ENCODE assay signal across 15 cellular contexts in genomic region chr19:49786432-49786831, GRCh38. TPM values are rescaled to one million over a fixed set of nuclear protein-coding genes. Genes with fewer than 3 reads are reported as not detected.
A peak's percentile ranks its signal among the peaks of the same experiment; 100 is the strongest.
DNase-seq lines count a peak whose midpoint lies in the region; ATAC-seq and TF ChIP-seq lines count a peak whose summit lies in the region.
"Had no signal": no experiment of that assay in that cellular context is flagged by ENCODE, and none has a peak within 500 bp of the region (broad histone marks: within the 10 kb centered on the region; RNA-seq: fewer than 3 reads in every experiment).

No MANE protein-coding gene starts in this region.

- H3K36me3 ChIP-seq in HUES6 (ENCODE audit: control insufficient read depth, insufficient read depth, low read length) (peaks cover 46% of the 10 kb centered on the region), esophagus squamous epithelium (peaks cover 19 to 95% (median 26%) of the 10 kb centered on the region in 3 donors)

- peak; percentile 20 for DNase-seq in AG09319 (ENCODE audit: extremely low read depth, low read depth)
- DNase-seq in esophagus squamous epithelium (lab: John Stamatoyannopoulos, UW): no peak
- no peak for DNase-seq in dermis blood vessel endothelial cell
- no peak for DNase-seq in DMS153 (lab: John Stamatoyannopoulos, UW)
- DNase-seq in GM10266 (ENCODE audit: extremely low spot score): no peak
- DNase-seq: activated CD4-positive, alpha-beta T cell treated with anti-CD3 and anti-CD28 coated beads for 1 hour; activated naive CD8-positive, alpha-beta T cell treated with anti-CD3 and anti-CD28 coated beads, Interleukin-2, amount 10 ng/mL, durations not matched to agents 7 days and 5 days; CD4-positive, alpha-beta memory T cell; GOT3; stimulated activated CD4-positive, alpha-beta T cell treated with anti-CD3 and anti-CD28 coated beads, Interleukin-2, amount 100 ng/mL, for 48 hours had no signal

- no peak for TF ChIP-seq POLR2A in esophagus squamous epithelium (IDR thresholded peaks at IDR 0.05)

- H3K9ac ChIP-seq in HUES6 (ENCODE audit: low read length): no peak overlapping the region

- 42 to 48% methylated on average over 5 of the region's 6 CpGs for WGBS in esophagus squamous epithelium, 2 donors

- peak overlapping the region; percentile 53; the same call in 1 of the 2 replicates for H3K27ac ChIP-seq in HUES6 (ENCODE audit: low read depth, low read length)
- peak overlapping the region; percentile 59 to 73 (median 68) for H3K27ac ChIP-seq in esophagus squamous epithelium
- H3K27ac ChIP-seq: thoracic aorta had no signal

- no peak for ATAC-seq in HG03175 (IDR thresholded peaks at IDR 0.05; ENCODE audit: unreplicated experiment)

- H3K9me3 Mint-ChIP-seq in nephron: no peaks in the 10 kb centered on the region
- H3K9me3 Mint-ChIP-seq: activated naive CD8-positive, alpha-beta T cell treated with anti-CD3 and anti-CD28 coated beads, Interleukin-2, amount 10 ng/mL, durations not matched to agents 7 days and 5 days; CD4-positive, alpha-beta memory T cell had no signal

- H3K27me3 Mint-ChIP-seq in nephron (ENCODE audit: low read depth): no peaks in the 10 kb centered on the region
- H3K27me3 Mint-ChIP-seq: activated naive CD8-positive, alpha-beta T cell treated with anti-CD3 and anti-CD28 coated beads, Interleukin-2, amount 10 ng/mL, durations not matched to agents 7 days and 5 days; CD4-positive, alpha-beta memory T cell had no signal

- intact Hi-C loops in esophagus squamous epithelium (cut with DNase I): no loop called here

- peaks cover 18% of the 10 kb centered on the region for H3K4me1 Mint-ChIP-seq in nephron

- H3K27me3 ChIP-seq in HUES6 (ENCODE audit: control insufficient read depth, insufficient read depth, low read length) (no peaks in the 10 kb centered on the region), esophagus squamous epithelium (no peaks in the 10 kb centered on the region)
- H3K27me3 ChIP-seq: esophagus muscularis mucosa had no signal

- H3K27ac Mint-ChIP-seq in nephron: peak overlapping the region; percentile 59 to 84 (median 83)
- H3K27ac Mint-ChIP-seq: activated naive CD8-positive, alpha-beta T cell treated with anti-CD3 and anti-CD28 coated beads, Interleukin-2, amount 10 ng/mL, durations not matched to agents 7 days and 5 days had no signal

- no peak overlapping the region for H3K4me3 Mint-ChIP-seq in nephron
- H3K4me3 Mint-ChIP-seq: activated naive CD8-positive, alpha-beta T cell treated with anti-CD3 and anti-CD28 coated beads, Interleukin-2, amount 10 ng/mL, durations not matched to agents 7 days and 5 days; CD4-positive, alpha-beta memory T cell had no signal

- H3K36me3 Mint-ChIP-seq in nephron (ENCODE audit: low read depth): peaks cover 60% of the 10 kb centered on the region

- H3K4me1 ChIP-seq in HUES6 (ENCODE audit: control insufficient read depth, insufficient read depth, low read length) (peaks cover 14% of the 10 kb centered on the region; the same call in 1 of the 2 replicates), esophagus squamous epithelium (peaks cover 7 to 30% (median 9%) of the 10 kb centered on the region in 3 donors)

- H3K9me3 ChIP-seq in HUES6 (ENCODE audit: control insufficient read depth, insufficient read depth, low read depth, low read length) (no peaks in the 10 kb centered on the region), esophagus squamous epithelium (no peaks in the 10 kb centered on the region)
- H3K9me3 ChIP-seq: esophagus muscularis mucosa, thoracic aorta had no signal

- H3K4me3 ChIP-seq in HUES6 (ENCODE audit: low read depth, low read length) (no peak overlapping the region), esophagus squamous epithelium (no peak overlapping the region)
- H3K4me3 ChIP-seq: esophagus muscularis mucosa, thoracic aorta had no signal

- no peak for TF ChIP-seq CTCF in AG09319 (IDR thresholded peaks at IDR 0.05; ENCODE audit: low read depth, low read length)
- TF ChIP-seq CTCF in esophagus squamous epithelium (IDR thresholded peaks at IDR 0.05): no peak
- TF ChIP-seq CTCF in nephron (IDR thresholded peaks at IDR 0.05; ENCODE audit: unreplicated experiment in 3 of 3): no peak
- TF ChIP-seq CTCF in GM10266 (IDR thresholded peaks at IDR 0.05; ENCODE audit: control insufficient read depth, insufficient read depth, low read depth, missing control alignments): no peak

RNA-seq across cellular contexts. Expression of gene AP2A1, which starts 19.6 kb away (rescaled TPM):
- total RNA-seq in esophagus squamous epithelium (10 to 100 TPM; 50.7 to 77.8 (median 65.8) TPM), dermis blood vessel endothelial cell (52.1 and 129 TPM in 2 replicates)

RNA-seq across cellular contexts. Expression of gene TSKS, which starts 23.3 kb away (rescaled TPM):
- total RNA-seq in esophagus squamous epithelium (not detected), dermis blood vessel endothelial cell (0.17 TPM in 1 of 2 replicates, not detected in the other)
- total RNA-seq: thoracic aorta had no signal

RNA-seq across cellular contexts. Expression of gene FUZ, which starts 26.7 kb away (rescaled TPM):
- total RNA-seq in esophagus squamous epithelium (10 to 100 TPM in 1 of 4 donors, 1 to 10 TPM in 3; 4.7 to 13.7 (median 8.1) TPM), dermis blood vessel endothelial cell (19.2 and 22.4 TPM in 2 replicates)

RNA-seq across cellular contexts. Expression of gene MED25, which starts 31.7 kb away (rescaled TPM):
- total RNA-seq in esophagus squamous epithelium (10 to 100 TPM; 16.9 to 27.7 (median 23.9) TPM), dermis blood vessel endothelial cell (13.4 and 34.4 TPM in 2 replicates)
